In the genomic region with DNA sequence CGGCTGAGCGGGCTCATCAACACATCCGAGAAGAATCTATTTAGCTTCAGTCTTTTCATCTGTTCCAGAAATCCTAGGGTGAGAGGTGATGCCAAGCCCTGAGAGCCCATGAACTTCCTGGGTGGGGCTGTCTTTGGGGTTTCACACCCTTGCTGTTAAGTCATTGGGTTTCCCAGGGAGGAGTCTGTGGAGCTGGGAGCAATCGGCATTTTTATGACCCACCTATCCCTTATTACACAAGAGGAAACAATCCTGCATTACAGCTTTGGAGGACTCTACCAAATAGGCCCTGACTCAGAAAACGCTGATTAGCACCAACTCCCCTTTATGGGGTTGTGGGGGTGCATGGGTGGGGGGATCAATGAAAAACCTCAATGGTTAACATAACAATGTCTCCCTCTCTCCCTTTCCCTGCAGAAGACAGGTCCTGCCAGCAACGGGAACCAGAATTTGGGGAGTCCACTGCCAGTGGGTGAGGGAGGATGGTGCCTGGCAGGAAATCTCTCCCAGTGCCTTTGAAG, we compare ENCODE assay signal across 9 cellular contexts. TPM values are rescaled to one million over a fixed set of nuclear protein-coding genes. Genes with fewer than 3 reads are reported as not detected.
A peak's percentile ranks its signal among the peaks of the same experiment; 100 is the strongest.
DNase-seq lines count a peak whose midpoint lies in the region; ATAC-seq and TF ChIP-seq lines count a peak whose summit lies in the region.
"Had no signal": no experiment of that assay in that cellular context is flagged by ENCODE, and none has a peak within 500 bp of the region (broad histone marks: within the 10 kb centered on the region; RNA-seq: fewer than 3 reads in every experiment).

No MANE protein-coding gene starts in this region.

- no peak for TF ChIP-seq EP300 in stomach (IDR thresholded peaks at IDR 0.05)

- H3K27me3 ChIP-seq in right atrium auricular region = no peaks in the 10 kb centered on the region
- no peaks in the 10 kb centered on the region for H3K27me3 ChIP-seq in stomach

- H3K4me1 ChIP-seq in right atrium auricular region = peaks cover 0 to 45% of the 10 kb centered on the region in 2 donors
- peaks cover 0 to 44% (median 5%) of the 10 kb centered on the region in 4 donors for H3K4me1 ChIP-seq in stomach

- TF ChIP-seq CTCF in right atrium auricular region (IDR thresholded peaks at IDR 0.05) = no peak
- no peak for TF ChIP-seq CTCF in stomach (IDR thresholded peaks at IDR 0.05)

- ATAC-seq in activated CD8-positive, alpha-beta memory T cell treated with anti-CD3 and anti-CD28 coated beads, Interleukin-2, amount 10 ng/mL, durations not matched to agents 7 days and 5 days = no peak

- no peak overlapping the region for H3K4me3 Mint-ChIP-seq in activated CD8-positive, alpha-beta memory T cell treated with anti-CD3 and anti-CD28 coated beads, Interleukin-2, amount 10 ng/mL, durations not matched to agents 7 days and 5 days
- no peak overlapping the region for H3K4me3 Mint-ChIP-seq in activated T-helper 1 cell treated with anti-CD3 and anti-CD28 coated beads, Interleukin-12 subunit alpha, Interleukin-12 subunit beta, Interleukin-2, Interleukin-4 antibody, amounts not matched to agents 30 ng/mL and 10 ng/mL and 1 ng/mL, durations not matched to agents 14 hours and 24 hours and 36 hours

- H3K27ac ChIP-seq in right atrium auricular region = peak overlapping the region; percentile 52 to 61
- H3K27ac ChIP-seq in stomach = peak overlapping the region in 3 of 5 donors; percentile 1 to 38 (median 15)
- H3K27ac ChIP-seq: HL-60 had no signal

- CTCF ChIA-PET in activated CD8-positive, alpha-beta memory T cell treated with anti-CD3 and anti-CD28 coated beads, Interleukin-2, amount 10 ng/mL, durations not matched to agents 7 days and 5 days (lab: Charles Lee) = interaction anchor here (0.5 to 1.7 kb wide), 2 partner anchors 16 to 70 kb away, joined by 4 to 5 read pairs; no protein-coding TSS in a partner anchor

- H3K27me3 Mint-ChIP-seq in activated CD8-positive, alpha-beta memory T cell treated with anti-CD3 and anti-CD28 coated beads, Interleukin-2, amount 10 ng/mL, durations not matched to agents 7 days and 5 days = no peaks in the 10 kb centered on the region
- no peaks in the 10 kb centered on the region for H3K27me3 Mint-ChIP-seq in activated T-helper 1 cell treated with anti-CD3 and anti-CD28 coated beads, Interleukin-12 subunit alpha, Interleukin-12 subunit beta, Interleukin-2, Interleukin-4 antibody, amounts not matched to agents 30 ng/mL and 10 ng/mL and 1 ng/mL, durations not matched to agents 14 hours and 24 hours and 36 hours (ENCODE audit: insufficient read depth)

- peak overlapping the region; percentile 57 for H3K27ac Mint-ChIP-seq in activated CD8-positive, alpha-beta memory T cell treated with anti-CD3 and anti-CD28 coated beads, Interleukin-2, amount 10 ng/mL, durations not matched to agents 7 days and 5 days
- peak overlapping the region; percentile 29 for H3K27ac Mint-ChIP-seq in activated T-helper 1 cell treated with anti-CD3 and anti-CD28 coated beads, Interleukin-12 subunit alpha, Interleukin-12 subunit beta, Interleukin-2, Interleukin-4 antibody, amounts not matched to agents 30 ng/mL and 10 ng/mL and 1 ng/mL, durations not matched to agents 14 hours and 24 hours and 36 hours

- H3K9me3 Mint-ChIP-seq in activated CD8-positive, alpha-beta memory T cell treated with anti-CD3 and anti-CD28 coated beads, Interleukin-2, amount 10 ng/mL, durations not matched to agents 7 days and 5 days (ENCODE audit: low read depth) = no peaks in the 10 kb centered on the region
- H3K9me3 Mint-ChIP-seq in activated T-helper 1 cell treated with anti-CD3 and anti-CD28 coated beads, Interleukin-12 subunit alpha, Interleukin-12 subunit beta, Interleukin-2, Interleukin-4 antibody, amounts not matched to agents 30 ng/mL and 10 ng/mL and 1 ng/mL, durations not matched to agents 14 hours and 24 hours and 36 hours = no peaks in the 10 kb centered on the region

- WGBS in stomach, 5 donors = 61 to 80% (median 69%) methylated on average over 6 of the region's 6 CpGs

- DNase-seq in activated CD8-positive, alpha-beta memory T cell treated with anti-CD3 and anti-CD28 coated beads, Interleukin-2, amount 10 ng/mL, durations not matched to agents 7 days and 5 days = no peak
- DNase-seq in activated CD8-positive, alpha-beta memory T cell treated with anti-CD3 and anti-CD28 coated beads for 24 hours = no peak
- DNase-seq in activated T-helper 1 cell treated with anti-CD3 and anti-CD28 coated beads, Interleukin-12 subunit alpha, Interleukin-12 subunit beta, Interleukin-2, Interleukin-4 antibody, amounts not matched to agents 30 ng/mL and 10 ng/mL and 1 ng/mL, durations not matched to agents 14 hours and 24 hours and 36 hours (ENCODE audit: low spot score) = no peak
- DNase-seq in right atrium auricular region (ENCODE audit: low spot score) (no peak), stomach (no peak), DMS79 (lab: John Stamatoyannopoulos, UW) (no peak), inferior parietal cortex (ENCODE audit: extremely low spot score) (no peak), SKM-1 treated with dmso at 0.1 percent for 144 hours (lab: John Stamatoyannopoulos, UW; ENCODE audit: unreplicated experiment) (no peak)

- H3K9me3 ChIP-seq in right atrium auricular region (no peaks in the 10 kb centered on the region), stomach (no peaks in the 10 kb centered on the region)

- H3K36me3 Mint-ChIP-seq in activated CD8-positive, alpha-beta memory T cell treated with anti-CD3 and anti-CD28 coated beads, Interleukin-2, amount 10 ng/mL, durations not matched to agents 7 days and 5 days = peaks cover 78% of the 10 kb centered on the region
- H3K36me3 Mint-ChIP-seq in activated T-helper 1 cell treated with anti-CD3 and anti-CD28 coated beads, Interleukin-12 subunit alpha, Interleukin-12 subunit beta, Interleukin-2, Interleukin-4 antibody, amounts not matched to agents 30 ng/mL and 10 ng/mL and 1 ng/mL, durations not matched to agents 14 hours and 24 hours and 36 hours (ENCODE audit: low read depth) = peaks cover 67% of the 10 kb centered on the region

- TF ChIP-seq POLR2A in stomach (IDR thresholded peaks at IDR 0.05) = no peak

- peaks cover 24% of the 10 kb centered on the region for H3K4me1 Mint-ChIP-seq in activated CD8-positive, alpha-beta memory T cell treated with anti-CD3 and anti-CD28 coated beads, Interleukin-2, amount 10 ng/mL, durations not matched to agents 7 days and 5 days
- peaks cover 67% of the 10 kb centered on the region for H3K4me1 Mint-ChIP-seq in activated T-helper 1 cell treated with anti-CD3 and anti-CD28 coated beads, Interleukin-12 subunit alpha, Interleukin-12 subunit beta, Interleukin-2, Interleukin-4 antibody, amounts not matched to agents 30 ng/mL and 10 ng/mL and 1 ng/mL, durations not matched to agents 14 hours and 24 hours and 36 hours (ENCODE audit: low read depth)

- no peak overlapping the region for H3K4me3 ChIP-seq in right atrium auricular region
- H3K4me3 ChIP-seq in stomach = no peak overlapping the region

- H3K36me3 ChIP-seq in right atrium auricular region (peaks cover 81% of the 10 kb centered on the region), stomach (peaks cover 96 to 100% (median 100%) of the 10 kb centered on the region in 4 donors)

- intact Hi-C loops in activated T-helper 1 cell treated with anti-CD3 and anti-CD28 coated beads, Interleukin-12 subunit alpha, Interleukin-12 subunit beta, Interleukin-2, Interleukin-4 antibody, amounts not matched to agents 30 ng/mL and 10 ng/mL and 1 ng/mL, durations not matched to agents 14 hours and 24 hours and 36 hours (cut with micrococcal nuclease) = loop anchor here (1.0 to 2.0 kb wide), 2 partner anchors 10 to 200 kb away; no protein-coding TSS in a partner anchor
- intact Hi-C loops in stomach (cut with DNase I; ENCODE audit: low total_unique reads) = loop anchor here (10.0 kb wide), 1 partner anchor 58 kb away; no protein-coding TSS in a partner anchor

RNA-seq across cellular contexts. Expression of gene EZR, which starts 46.3 kb away (rescaled TPM):
- total RNA-seq in activated CD8-positive, alpha-beta memory T cell treated with anti-CD3 and anti-CD28 coated beads, Interleukin-2, amount 10 ng/mL, durations not matched to agents 7 days and 5 days = 100 to 1,000 TPM; 187 to 214 TPM
- 205 and 206 TPM in 2 replicates for total RNA-seq in activated T-helper 1 cell treated with anti-CD3 and anti-CD28 coated beads, Interleukin-12 subunit alpha, Interleukin-12 subunit beta, Interleukin-2, Interleukin-4 antibody, amounts not matched to agents 30 ng/mL and 10 ng/mL and 1 ng/mL, durations not matched to agents 14 hours and 24 hours and 36 hours
- total RNA-seq in right atrium auricular region (100 to 1,000 TPM; 161 to 197 TPM), stomach (100 to 1,000 TPM in 3 of 5 donors, 10 to 100 TPM in 2; 69.5 to 317 (median 295) TPM)
- polyA plus RNA-seq in stomach = 100 to 1,000 TPM; 121 to 231 (median 205) TPM
